8 cellular contexts compared by ENCODE assay signal in the genomic region with DNA sequence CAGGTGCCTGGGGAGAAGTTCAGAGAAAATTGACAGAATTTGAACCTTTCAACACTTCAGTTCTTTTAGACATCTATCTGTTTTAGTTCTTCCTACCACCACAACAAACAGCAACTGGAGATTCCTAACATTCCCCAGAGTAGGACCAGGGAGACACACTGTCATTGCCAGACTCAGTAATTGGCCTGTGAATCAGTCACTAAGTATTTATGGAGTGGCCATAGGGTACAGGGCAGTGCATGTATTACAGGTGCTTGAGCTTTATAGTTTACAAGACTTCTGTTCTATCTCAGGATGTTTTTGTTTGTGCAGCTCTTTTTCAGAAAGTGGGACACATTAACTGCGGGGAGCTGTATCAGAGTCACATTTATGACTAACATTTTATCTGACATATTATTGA. TPM values are rescaled to one million over a fixed set of nuclear protein-coding genes. Genes with fewer than 3 reads are reported as not detected.
DNase-seq lines count a peak whose midpoint lies in the region; ATAC-seq, FAIRE-seq and TF ChIP-seq lines count a peak whose summit lies in the region.

No MANE protein-coding gene starts in this region.

- H3K27ac Mint-ChIP-seq in Calu3 (ENCODE audit: unreplicated experiment) (peak overlapping the region; percentile 71), chondrocyte (ENCODE audit: unreplicated experiment) (no peak overlapping the region)
- peak overlapping the region; percentile 86 to 88 for H3K27ac Mint-ChIP-seq in natural killer cell treated with Interleukin-12 subunit alpha and Interleukin-12 subunit beta and Interleukin-15 and Interleukin-18, amount 100 ng/mL, for 72 hours

- TSS peak; percentile 66 for BruUV-seq in Calu3 (replicated peaks; lab: Mats Ljungman, UMichigan)

- H3K9me3 Mint-ChIP-seq in Calu3 (ENCODE audit: low read depth, unreplicated experiment) (no peaks in the 10 kb centered on the region), chondrocyte (ENCODE audit: low read depth) (no peaks in the 10 kb centered on the region)
- H3K9me3 Mint-ChIP-seq in natural killer cell treated with Interleukin-12 subunit alpha and Interleukin-12 subunit beta and Interleukin-15 and Interleukin-18, amount 100 ng/mL, for 72 hours, result no peaks in the 10 kb centered on the region

- no peak for ATAC-seq in natural killer cell treated with Interleukin-12 subunit alpha and Interleukin-12 subunit beta and Interleukin-15 and Interleukin-18, amount 100 ng/mL, for 72 hours

- peak overlapping the region; percentile 91 for H3K4me3 Mint-ChIP-seq in Calu3 (ENCODE audit: low read depth, unreplicated experiment)
- peak overlapping the region; percentile 86 for H3K4me3 Mint-ChIP-seq in chondrocyte (ENCODE audit: unreplicated experiment)
- peak overlapping the region; percentile 98 for H3K4me3 Mint-ChIP-seq in natural killer cell treated with Interleukin-12 subunit alpha and Interleukin-12 subunit beta and Interleukin-15 and Interleukin-18, amount 100 ng/mL, for 72 hours

- peaks cover 34% of the 10 kb centered on the region for H3K36me3 Mint-ChIP-seq in Calu3 (ENCODE audit: insufficient read depth, unreplicated experiment)
- no peaks in the 10 kb centered on the region for H3K36me3 Mint-ChIP-seq in chondrocyte (ENCODE audit: low read depth)
- H3K36me3 Mint-ChIP-seq in natural killer cell treated with Interleukin-12 subunit alpha and Interleukin-12 subunit beta and Interleukin-15 and Interleukin-18, amount 100 ng/mL, for 72 hours, result peaks cover 9% of the 10 kb centered on the region

- no peak for TF ChIP-seq CTCF in Calu3 (IDR thresholded peaks at IDR 0.05; ENCODE audit: unreplicated experiment)
- TF ChIP-seq CTCF in chondrocyte (IDR thresholded peaks at IDR 0.05), result no peak
- TF ChIP-seq CTCF in D721Med (IDR thresholded peaks at IDR 0.05; ENCODE audit: insufficient read depth, missing control alignments), result no peak

- intact Hi-C loops in Calu3 (cut with micrococcal nuclease; ENCODE audit: unreplicated experiment), result loop anchor here (5.0 kb wide), 3 partner anchors 77 to 547 kb away; no protein-coding TSS in a partner anchor

- CTCF ChIA-PET in Calu3 (lab: Charles Lee), result no interaction called here

- no peak for FAIRE-seq in D721Med (lab: Jason Lieb, UNC)

- DNase-seq in Calu3 (peak; percentile 2), M059J (ENCODE audit: low read depth) (peak; percentile 89), chondrocyte (ENCODE audit: low spot score) (no peak), SK-N-DZ (ENCODE audit: low spot score) (no peak), D721Med (ENCODE audit: insufficient read length, low spot score) (no peak), UCSD-AML1 (lab: John Stamatoyannopoulos, UW; ENCODE audit: unreplicated experiment) (no peak)
- DNase-seq in natural killer cell treated with Interleukin-12 subunit alpha and Interleukin-12 subunit beta and Interleukin-15 and Interleukin-18, amount 100 ng/mL, for 72 hours (ENCODE audit: low spot score), result no peak
- DNase-seq in stimulated activated naive CD4-positive, alpha-beta T cell (lab: John Stamatoyannopoulos, UW), result no peak

- H3K27me3 Mint-ChIP-seq in Calu3 (ENCODE audit: unreplicated experiment) (no peaks in the 10 kb centered on the region), chondrocyte (ENCODE audit: low read depth) (no peaks in the 10 kb centered on the region)
- H3K27me3 Mint-ChIP-seq in natural killer cell treated with Interleukin-12 subunit alpha and Interleukin-12 subunit beta and Interleukin-15 and Interleukin-18, amount 100 ng/mL, for 72 hours, result no peaks in the 10 kb centered on the region

- H3K4me1 Mint-ChIP-seq in Calu3 (ENCODE audit: low read depth, unreplicated experiment) (peaks cover 24% of the 10 kb centered on the region), chondrocyte (ENCODE audit: low read depth) (peaks cover 31% of the 10 kb centered on the region)
- H3K4me1 Mint-ChIP-seq in natural killer cell treated with Interleukin-12 subunit alpha and Interleukin-12 subunit beta and Interleukin-15 and Interleukin-18, amount 100 ng/mL, for 72 hours (ENCODE audit: low read depth in 2 of 2), result peaks cover 49 to 63% of the 10 kb centered on the region in 2 donors

RNA-seq across cellular contexts. Expression of gene CDC14A, which starts 1.7 kb away (rescaled TPM):
- 6.4 and 8.5 TPM in 2 replicates for total RNA-seq in Calu3 (2022)
- 1.8 and 5.2 TPM in 2 replicates for total RNA-seq in M059J (2014; rRNA removed; shearing (Covaris generic))
- total RNA-seq in chondrocyte, result 1.4 to 2.3 TPM (median 1.5 TPM) in 3 replicates
- 10 to 100 TPM; 15.0 to 26.9 TPM for total RNA-seq in natural killer cell treated with Interleukin-12 subunit alpha and Interleukin-12 subunit beta and Interleukin-15 and Interleukin-18, amount 100 ng/mL, for 72 hours
- 6.2 and 7.1 TPM in 2 replicates for polyA plus RNA-seq in SK-N-DZ (2014; cell fraction: cytosol; rRNA removed)
- polyA plus RNA-seq in SK-N-DZ (2014; cell fraction: nucleus; rRNA removed), result 9.1 and 9.9 TPM in 2 replicates

Comparison
In these comparisons a context has a peak if more than half of its experiments do, and no peak if none do; other contexts are left out.
1. DNase-seq: peak in Calu3 (single experiment) and M059J (single experiment); none in chondrocyte (single experiment), natural killer cell treated with Interleukin-12 subunit alpha and Interleukin-12 subunit beta and Interleukin-15 and Interleukin-18, amount 100 ng/mL, for 72 hours (single experiment), SK-N-DZ (single experiment), stimulated activated naive CD4-positive, alpha-beta T cell (0 of 6), D721Med (single experiment) and UCSD-AML1 (single experiment).
2. Peak in every context shown above with its lines, with median percentiles within 50 percentile points of each other: H3K4me3 Mint-ChIP-seq.